In the genomic region with DNA sequence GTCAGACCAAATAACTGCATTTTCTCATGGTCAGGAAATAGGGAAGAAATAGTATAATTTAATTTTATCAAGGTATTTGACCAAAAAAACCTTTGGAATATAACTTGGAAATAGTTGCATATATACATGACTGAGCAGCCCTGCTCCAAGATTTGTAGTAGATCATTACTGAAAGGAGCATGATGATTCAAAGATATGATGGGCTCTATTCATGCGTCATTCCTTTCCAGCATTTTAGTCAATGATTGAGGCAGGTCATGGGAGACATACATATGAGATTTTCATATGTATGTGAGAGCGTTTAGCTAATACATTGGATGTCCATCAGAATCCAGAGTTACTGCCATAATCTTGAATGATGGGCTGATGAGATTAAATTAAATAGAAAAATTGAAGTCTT, we compare ENCODE assay signal across 13 cellular contexts.
DNase-seq lines count a peak whose midpoint lies in the region; ATAC-seq and TF ChIP-seq lines count a peak whose summit lies in the region.
"Had no signal": no experiment of that assay in that cellular context is flagged by ENCODE, and none has a peak within 500 bp of the region (broad histone marks: within the 10 kb centered on the region; RNA-seq: fewer than 3 reads in every experiment).

No MANE protein-coding gene starts in this region.

- no peak for DNase-seq in activated CD4-positive, alpha-beta T cell treated with anti-CD3 and anti-CD28 coated beads for 36 hours
- DNase-seq in activated CD4-positive, alpha-beta T cell treated with anti-CD3 and anti-CD28 coated beads for 1 hour, result no peak
- DNase-seq in Caki2 (ENCODE audit: low read depth), result peak; percentile 36
- DNase-seq in epithelial cell of proximal tubule (ENCODE audit: low read depth), result peak; percentile 44
- DNase-seq in renal cortical epithelial cell (ENCODE audit: low read depth), result peak; percentile 25
- no peak for DNase-seq in NCI-H2107 (lab: John Stamatoyannopoulos, UW)
- DNase-seq: CD4-positive, CD25-positive, alpha-beta regulatory T cell; DND-41; GDM1 had no signal

- no peak overlapping the region for H3K4me3 Mint-ChIP-seq in activated CD4-positive, alpha-beta T cell treated with anti-CD3 and anti-CD28 coated beads for 36 hours

- no peak overlapping the region for H3K4me3 ChIP-seq in epithelial cell of proximal tubule (ENCODE audit: low read depth, low read length)
- H3K4me3 ChIP-seq: BLaER1 treated with 17β-estradiol and CSF1 and Interleukin-3, amounts not matched to agents 10 nM and 100 nM; HAP-1 had no signal

- H3K27me3 Mint-ChIP-seq in activated CD4-positive, alpha-beta T cell treated with anti-CD3 and anti-CD28 coated beads for 36 hours, result no peaks in the 10 kb centered on the region
- H3K27me3 Mint-ChIP-seq: CD4-positive, CD25-positive, alpha-beta regulatory T cell had no signal

- ATAC-seq in activated CD4-positive, alpha-beta T cell treated with anti-CD3 and anti-CD28 coated beads for 36 hours, result no peak
- ATAC-seq in HG02798 (IDR thresholded peaks at IDR 0.05; ENCODE audit: poor library complexity, unreplicated experiment), result no peak
- ATAC-seq: HepG2 had no signal

- no peak for TF ChIP-seq CTCF in epithelial cell of proximal tubule (conservative IDR thresholded peaks at IDR 0.05; ENCODE audit: low read depth, low read length)

- H3K27ac Mint-ChIP-seq in activated CD4-positive, alpha-beta T cell treated with anti-CD3 and anti-CD28 coated beads for 36 hours, result peak overlapping the region; percentile 17

- CTCF ChIA-PET in activated CD4-positive, alpha-beta T cell treated with anti-CD3 and anti-CD28 coated beads for 36 hours (lab: Charles Lee), result interaction anchor here (1.4 to 1.9 kb wide), 3 partner anchors 10 to 25 kb away, joined by 5 to 7 read pairs (median 6); no protein-coding TSS in a partner anchor

- intact Hi-C loops in activated CD4-positive, alpha-beta T cell treated with anti-CD3 and anti-CD28 coated beads for 36 hours (cut with DNase I, micrococcal nuclease), result no loop called here

- H3K9me3 Mint-ChIP-seq in activated CD4-positive, alpha-beta T cell treated with anti-CD3 and anti-CD28 coated beads for 36 hours (ENCODE audit: low read depth), result peaks cover 30% of the 10 kb centered on the region

- peaks cover 62% of the 10 kb centered on the region for H3K4me1 Mint-ChIP-seq in activated CD4-positive, alpha-beta T cell treated with anti-CD3 and anti-CD28 coated beads for 36 hours

- in situ Hi-C loops in Caki2 (cut with HindIII; ENCODE audit: low pct_unique_long_range_greater_than_20kb, low sequenced_read_pairs), result no loop called here

- peaks cover 87% of the 10 kb centered on the region for H3K36me3 Mint-ChIP-seq in activated CD4-positive, alpha-beta T cell treated with anti-CD3 and anti-CD28 coated beads for 36 hours (ENCODE audit: low read depth)

- POLR2A ChIA-PET in activated CD4-positive, alpha-beta T cell treated with anti-CD3 and anti-CD28 coated beads for 36 hours (lab: Charles Lee), result no interaction called here

Comparison
In these comparisons a context has a peak if more than half of its experiments do, and no peak if none do; other contexts are left out.
1. DNase-seq: peak in Caki2 (single experiment), epithelial cell of proximal tubule (single experiment) and renal cortical epithelial cell (single experiment); none in activated CD4-positive, alpha-beta T cell treated with anti-CD3 and anti-CD28 coated beads for 36 hours (single experiment), activated CD4-positive, alpha-beta T cell treated with anti-CD3 and anti-CD28 coated beads for 1 hour (single experiment) and NCI-H2107 (single experiment).